Comparison of ENCODE assay signal across 8 cellular contexts in genomic region chr7:67176730-67177129, GRCh38.
A peak's percentile ranks its signal among the peaks of the same experiment; 100 is the strongest.
DNase-seq lines count a peak whose midpoint lies in the region; ATAC-seq, FAIRE-seq and TF ChIP-seq lines count a peak whose summit lies in the region.
"Not testable (repeated sequence)": the region's sequence is repeated elsewhere in the genome, so short reads cannot be mapped to it uniquely, and the experiment has no call there.

No MANE protein-coding gene starts in this region.

- FAIRE-seq in astrocyte (lab: Jason Lieb, UNC): peak; percentile 50

- DNase-seq in AG09309 (ENCODE audit: low read depth); HCT116 (ENCODE audit: low read depth, low spot score); astrocyte (ENCODE audit: low read depth); epithelial cell of proximal tubule (ENCODE audit: low read depth); right atrium auricular region (ENCODE audit: low spot score); osteoblast (ENCODE audit: insufficient read length, low spot score, missing footprints): not testable (repeated sequence)

- not testable (repeated sequence) for H3K36me3 ChIP-seq in HCT116 (ENCODE audit: control insufficient read depth in 1 of 2, insufficient read depth in 2 of 2, low read length in 2 of 2); OCI-LY3 (replicated peaks; ENCODE audit: low read depth, low read length); astrocyte (ENCODE audit: insufficient read depth, low read length); right atrium auricular region; osteoblast (ENCODE audit: insufficient read depth, low read length)

- TF ChIP-seq POLR2A in HCT116 (IDR thresholded peaks at IDR 0.05; ENCODE audit: borderline replicate concordance, extremely low read depth, insufficient read depth, insufficient read length): not testable (repeated sequence)

- not testable (repeated sequence) for H3K9me3 Mint-ChIP-seq in astrocyte (ENCODE audit: unreplicated experiment)

- intact Hi-C loops in HCT116 (cut with micrococcal nuclease): not testable (repeated sequence)

- POLR2A ChIA-PET in HCT116 (lab: Charles Lee): not testable (repeated sequence)

- not testable (repeated sequence) for H3K79me2 ChIP-seq in HCT116 (ENCODE audit: insufficient read depth, low read length); OCI-LY3 (ENCODE audit: low read length); astrocyte (ENCODE audit: insufficient read depth, low read length); osteoblast (ENCODE audit: insufficient read depth, low read length)

- not testable (repeated sequence) for H3K27ac Mint-ChIP-seq in astrocyte (ENCODE audit: unreplicated experiment)

- not testable (repeated sequence) for H3K4me1 Mint-ChIP-seq in astrocyte (ENCODE audit: low read depth, unreplicated experiment)

- not testable (repeated sequence) for H4K20me1 ChIP-seq in HCT116 (ENCODE audit: insufficient read depth); OCI-LY3 (ENCODE audit: insufficient read depth, low read length); astrocyte (ENCODE audit: insufficient read depth, low read length); osteoblast (ENCODE audit: insufficient read depth, low read length)

- H3K9me3 ChIP-seq in HCT116 (ENCODE audit: control insufficient read depth in 1 of 2, insufficient read depth in 1 of 2, low read depth in 1 of 2, low read length in 2 of 2); OCI-LY3 (ENCODE audit: insufficient read depth, low read length); astrocyte (ENCODE audit: insufficient read depth, low read depth, low read length); right atrium auricular region; osteoblast (ENCODE audit: low read depth, low read length): not testable (repeated sequence)

- ATAC-seq in HCT116: peak; percentile 69

- H3K4me3 Mint-ChIP-seq in astrocyte (ENCODE audit: unreplicated experiment): not testable (repeated sequence)

- H3K27me3 ChIP-seq in HCT116 (ENCODE audit: insufficient read depth, low read length); OCI-LY3 (ENCODE audit: low read depth, low read length); astrocyte (ENCODE audit: insufficient read depth, low read length); right atrium auricular region; osteoblast (ENCODE audit: insufficient read depth, low read length): not testable (repeated sequence)

- H3K9me2 ChIP-seq in HCT116 (ENCODE audit: insufficient read depth): not testable (repeated sequence)

- not testable (repeated sequence) for H3K27ac ChIP-seq in HCT116 (ENCODE audit: low read depth, low read length); OCI-LY3 (ENCODE audit: low read length); astrocyte (ENCODE audit: low read depth, low read length); right atrium auricular region; osteoblast (ENCODE audit: low read depth, low read length)

- H3K4me2 ChIP-seq in HCT116 (ENCODE audit: low read length); OCI-LY3 (ENCODE audit: low read length); astrocyte (ENCODE audit: low read length); osteoblast (ENCODE audit: insufficient read depth, low read length): not testable (repeated sequence)

- BruUV-seq in HCT116 (replicated peaks; lab: Mats Ljungman, UMichigan): not testable (repeated sequence)

- RAD21 ChIA-PET in HCT116 (lab: Charles Lee; ENCODE audit: low non-redundant PET in 1 of 2, low total read pairs in 2 of 2, uncharacterized antibody in 2 of 2, unreplicated experiment in 2 of 2): not testable (repeated sequence)

- TF ChIP-seq CTCF in AG09309 (IDR thresholded peaks at IDR 0.05; ENCODE audit: control insufficient read depth, insufficient read depth, low read depth, low read length, missing control alignments) (peak; percentile 24), GM12872 (IDR thresholded peaks at IDR 0.05; ENCODE audit: insufficient read depth, low read depth, low read length) (peak; percentile 32; the same call in 1 of the 3 replicates), HCT116 (IDR thresholded peaks at IDR 0.05 in 2 of 3, conservative IDR thresholded peaks at IDR 0.05 in 1 of 3; ENCODE audit: borderline replicate concordance in 1 of 3, insufficient read depth in 1 of 3, low read depth in 2 of 3, low read length in 2 of 3) (peak in 1 of 3 experiments; percentile 5; a peak in 1 of 6 replicates), OCI-LY3 (IDR thresholded peaks at IDR 0.05; ENCODE audit: low read depth, low read length) (peak; percentile 17; the same call in 1 of the 2 replicates), astrocyte (IDR thresholded peaks at IDR 0.05; ENCODE audit: insufficient read depth, low read depth, low read length) (peak; percentile 28), epithelial cell of proximal tubule (conservative IDR thresholded peaks at IDR 0.05; ENCODE audit: low read depth, low read length) (peak; percentile 27), right atrium auricular region (IDR thresholded peaks at IDR 0.05) (peak; percentile 26 to 58), osteoblast (IDR thresholded peaks at IDR 0.05; ENCODE audit: extremely low read depth, low read depth, low read length) (peak; percentile 44)

- H3K36me3 Mint-ChIP-seq in astrocyte (ENCODE audit: low read depth, unreplicated experiment): not testable (repeated sequence)

- TF ChIP-seq RAD21 in HCT116 (IDR thresholded peaks at IDR 0.05; ENCODE audit: low read depth): peak; percentile 16; the same call in 1 of the 2 replicates

- not testable (repeated sequence) for H3K4me3 ChIP-seq in AG09309 (ENCODE audit: control insufficient read depth, low read depth, low read length); HCT116 (replicated peaks in 1 of 2; ENCODE audit: low read depth in 1 of 2, low read length in 2 of 2); OCI-LY3 (ENCODE audit: low read length); astrocyte (ENCODE audit: insufficient read depth, low read depth, low read length); epithelial cell of proximal tubule (ENCODE audit: low read depth, low read length); right atrium auricular region; osteoblast (ENCODE audit: insufficient read depth, low read length)

- CTCF ChIA-PET in HCT116 (lab: Charles Lee): not testable (repeated sequence)

- H3K27me3 Mint-ChIP-seq in astrocyte (ENCODE audit: low read depth, unreplicated experiment): not testable (repeated sequence)

- H3K9ac ChIP-seq in HCT116 (ENCODE audit: low read length); OCI-LY3 (ENCODE audit: low read length); astrocyte (ENCODE audit: low read length): not testable (repeated sequence)

- not testable (repeated sequence) for H2AFZ ChIP-seq in HCT116 (ENCODE audit: low read depth, low read length, poor library complexity, severe bottlenecking); OCI-LY3 (ENCODE audit: low read depth, low read length); astrocyte (ENCODE audit: low read depth, low read length); osteoblast (ENCODE audit: low read length)

- H3K4me1 ChIP-seq in HCT116 (ENCODE audit: control insufficient read depth in 1 of 2, insufficient read depth in 2 of 2, low read length in 2 of 2); OCI-LY3 (ENCODE audit: low read length); astrocyte (ENCODE audit: insufficient read depth, low read length); right atrium auricular region; osteoblast (ENCODE audit: insufficient read depth, low read length): not testable (repeated sequence)
